In the genomic region with DNA sequence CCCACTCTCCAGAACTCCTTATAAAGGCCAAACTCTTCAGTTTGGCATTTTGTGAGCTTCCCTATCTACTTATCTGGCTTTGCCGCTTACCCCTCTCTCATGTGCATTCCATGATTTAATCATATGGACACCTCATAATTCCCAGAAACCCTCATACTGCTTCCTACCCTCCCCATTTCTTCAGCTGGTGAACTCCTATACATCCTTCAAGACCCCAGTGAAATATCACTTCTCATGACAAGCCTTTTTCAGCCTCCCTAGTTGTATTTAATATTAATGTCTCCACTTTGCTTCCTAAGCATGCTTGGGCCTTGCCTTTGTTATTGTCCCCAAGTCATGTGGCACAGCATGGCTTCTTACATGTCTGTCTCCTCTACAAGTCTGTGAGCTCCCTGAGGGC, we compare ENCODE assay signal across 19 cellular contexts.
"Had no signal": no experiment of that assay in that cellular context is flagged by ENCODE, and none has a peak within 500 bp of the region (broad histone marks: within the 10 kb centered on the region; RNA-seq: fewer than 3 reads in every experiment).

No MANE protein-coding gene starts in this region.

- H3K4me3 ChIP-seq: right atrium auricular region, smooth muscle cell, stomach, thyroid gland had no signal

- ATAC-seq: left lobe of liver; naive thymus-derived CD8-positive, alpha-beta T cell; sciatic nerve; stimulated activated effector memory CD8-positive, alpha-beta T cell treated with anti-CD3 and anti-CD28 coated beads, Interleukin-12 subunit alpha, Interleukin-12 subunit beta, amount 100 ng/mL, for 72 hours had no signal

- H3K27ac ChIP-seq: parathyroid adenoma, right atrium auricular region, stomach, thyroid gland had no signal

- H3K4me1 ChIP-seq: parathyroid adenoma, right atrium auricular region had no signal

- H3K9me3 ChIP-seq: right atrium auricular region, thyroid gland had no signal

- DNase-seq: cortex of kidney; head of caudate nucleus; mesenchymal stem cell; naive thymus-derived CD8-positive, alpha-beta T cell; stimulated activated CD4-positive, alpha-beta T cell treated with anti-CD3 and anti-CD28 coated beads, Interleukin-12 subunit alpha, Interleukin-12 subunit beta, amount 100 ng/mL, for 4 hours; stimulated activated CD4-positive, alpha-beta T cell treated with anti-CD3 and anti-CD28 coated beads, Interleukin-1b, Interleukin-23, amount 100 ng/mL, for 48 hours; stimulated activated CD4-positive, alpha-beta T cell treated with anti-CD3 and anti-CD28 coated beads, Interleukin-4, amount 100 ng/mL, for 24 hours; stimulated activated naive CD4-positive, alpha-beta T cell treated with Interleukin-2 at 50 U/mL for 16 hours; stomach; thyroid gland had no signal

- H2AFZ ChIP-seq: parathyroid adenoma had no signal

- H3K27ac Mint-ChIP-seq: progenitor cell of endocrine pancreas; stimulated activated effector memory CD8-positive, alpha-beta T cell treated with anti-CD3 and anti-CD28 coated beads, Interleukin-12 subunit alpha, Interleukin-12 subunit beta, amount 100 ng/mL, for 72 hours; type B pancreatic cell had no signal

- H3K27me3 ChIP-seq: right atrium auricular region, thyroid gland had no signal

- H3K4me2 ChIP-seq: smooth muscle cell had no signal

- H3K9ac ChIP-seq: parathyroid adenoma had no signal

- H3K36me3 Mint-ChIP-seq: stimulated activated effector memory CD8-positive, alpha-beta T cell treated with anti-CD3 and anti-CD28 coated beads, Interleukin-12 subunit alpha, Interleukin-12 subunit beta, amount 100 ng/mL, for 72 hours; type B pancreatic cell had no signal

- H3K79me2 ChIP-seq: parathyroid adenoma had no signal

- H3K36me3 ChIP-seq: right atrium auricular region, stomach, thyroid gland had no signal

- H3K4me3 Mint-ChIP-seq: naive thymus-derived CD8-positive, alpha-beta T cell; neural crest cell; stimulated activated effector memory CD8-positive, alpha-beta T cell treated with anti-CD3 and anti-CD28 coated beads, Interleukin-12 subunit alpha, Interleukin-12 subunit beta, amount 100 ng/mL, for 72 hours; type B pancreatic cell had no signal
